Comparison of ENCODE assay signal across 19 cellular contexts in genomic region chr18:79748321-79749157, GRCh38. TPM values are rescaled to one million over a fixed set of nuclear protein-coding genes. Genes with fewer than 3 reads are reported as not detected.
"Had no signal": no experiment of that assay in that cellular context is flagged by ENCODE, and none has a peak within 500 bp of the region (broad histone marks: within the 10 kb centered on the region; RNA-seq: fewer than 3 reads in every experiment).

No MANE protein-coding gene starts in this region.

- H2AFZ ChIP-seq: neural progenitor cell had no signal

- H3K4me2 ChIP-seq: neural progenitor cell had no signal

- H3K4me3 Mint-ChIP-seq: activated B cell treated with CpG ODN at 0.5 μM for 24 hours; activated CD8-positive, alpha-beta T cell treated with anti-CD3 and anti-CD28 coated beads for 36 hours; activated naive CD8-positive, alpha-beta T cell treated with anti-CD3 and anti-CD28 coated beads for 36 hours; activated T-cell treated with anti-CD3 and anti-CD28 coated beads, Interleukin-2, amount 50 U/mL, for 72 hours; brain; immature natural killer cell; mesothelial cell of epicardium; neural progenitor cell had no signal

- H3K27ac ChIP-seq: epithelial cell of prostate, heart left ventricle, lower lobe of right lung, neural progenitor cell, pancreas, transverse colon had no signal

- H3K4me3 ChIP-seq: heart left ventricle, lower lobe of right lung, neural progenitor cell, pancreas, transverse colon had no signal

- H3K36me3 ChIP-seq: neural progenitor cell had no signal

- H3K27me3 ChIP-seq: heart left ventricle, neural progenitor cell, pancreas, transverse colon had no signal

- H3K9me3 ChIP-seq: heart left ventricle, lower lobe of right lung, pancreas, transverse colon had no signal

- H3K9me3 Mint-ChIP-seq: activated B cell treated with CpG ODN at 0.5 μM for 24 hours, immature natural killer cell, mesothelial cell of epicardium had no signal

- H3K4me1 Mint-ChIP-seq: activated B cell treated with CpG ODN at 0.5 μM for 24 hours; activated naive CD8-positive, alpha-beta T cell treated with anti-CD3 and anti-CD28 coated beads for 36 hours; neural progenitor cell; T-helper 17 cell had no signal

- ATAC-seq: activated CD8-positive, alpha-beta T cell treated with anti-CD3 and anti-CD28 coated beads for 36 hours; activated T-cell treated with anti-CD3 and anti-CD28 coated beads, Interleukin-2, amount 50 U/mL, for 72 hours; T-helper 17 cell had no signal

- DNase-seq: activated B cell treated with CpG ODN at 0.5 μM for 24 hours; activated CD4-positive, alpha-beta T cell treated with anti-CD3 and anti-CD28 coated beads for 48 hours; activated CD8-positive, alpha-beta T cell treated with anti-CD3 and anti-CD28 coated beads for 36 hours; activated naive CD8-positive, alpha-beta T cell treated with anti-CD3 and anti-CD28 coated beads for 36 hours; activated T-cell treated with anti-CD3 and anti-CD28 coated beads, Interleukin-2, amount 50 U/mL, for 72 hours; effector CD8-positive, alpha-beta T cell; foreskin melanocyte; immature natural killer cell; lower lobe of right lung; pancreas; stimulated activated CD4-positive, alpha-beta T cell treated with anti-CD3 and anti-CD28 coated beads, Interleukin-2, amount 100 ng/mL, for 48 hours; stimulated activated naive CD4-positive, alpha-beta T cell; T-helper 17 cell; transverse colon had no signal

- H3K4me1 ChIP-seq: heart left ventricle, lower lobe of right lung, neural progenitor cell, pancreas had no signal

- H3K9ac ChIP-seq: neural progenitor cell had no signal

- H3K27ac Mint-ChIP-seq: activated B cell treated with CpG ODN at 0.5 μM for 24 hours; activated CD8-positive, alpha-beta T cell treated with anti-CD3 and anti-CD28 coated beads for 36 hours; activated naive CD8-positive, alpha-beta T cell treated with anti-CD3 and anti-CD28 coated beads for 36 hours; activated T-cell treated with anti-CD3 and anti-CD28 coated beads, Interleukin-2, amount 50 U/mL, for 72 hours; mesothelial cell of epicardium had no signal

- H3K27me3 Mint-ChIP-seq: activated B cell treated with CpG ODN at 0.5 μM for 24 hours; activated CD8-positive, alpha-beta T cell treated with anti-CD3 and anti-CD28 coated beads for 36 hours; activated naive CD8-positive, alpha-beta T cell treated with anti-CD3 and anti-CD28 coated beads for 36 hours; T-helper 17 cell had no signal

RNA-seq across cellular contexts. Expression of gene KCNG2, which starts 49.2 kb away (rescaled TPM):
- total RNA-seq: activated B cell treated with CpG ODN at 0.5 μM for 24 hours; activated CD8-positive, alpha-beta T cell treated with anti-CD3 and anti-CD28 coated beads for 36 hours; activated naive CD8-positive, alpha-beta T cell treated with anti-CD3 and anti-CD28 coated beads for 36 hours; activated T-cell treated with anti-CD3 and anti-CD28 coated beads, Interleukin-2, amount 50 U/mL, for 72 hours; mesothelial cell of epicardium; T-helper 17 cell had no signal
- polyA plus RNA-seq: immature natural killer cell, pancreas had no signal
